ENCODE assay signal across 9 cellular contexts in the genomic region with DNA sequence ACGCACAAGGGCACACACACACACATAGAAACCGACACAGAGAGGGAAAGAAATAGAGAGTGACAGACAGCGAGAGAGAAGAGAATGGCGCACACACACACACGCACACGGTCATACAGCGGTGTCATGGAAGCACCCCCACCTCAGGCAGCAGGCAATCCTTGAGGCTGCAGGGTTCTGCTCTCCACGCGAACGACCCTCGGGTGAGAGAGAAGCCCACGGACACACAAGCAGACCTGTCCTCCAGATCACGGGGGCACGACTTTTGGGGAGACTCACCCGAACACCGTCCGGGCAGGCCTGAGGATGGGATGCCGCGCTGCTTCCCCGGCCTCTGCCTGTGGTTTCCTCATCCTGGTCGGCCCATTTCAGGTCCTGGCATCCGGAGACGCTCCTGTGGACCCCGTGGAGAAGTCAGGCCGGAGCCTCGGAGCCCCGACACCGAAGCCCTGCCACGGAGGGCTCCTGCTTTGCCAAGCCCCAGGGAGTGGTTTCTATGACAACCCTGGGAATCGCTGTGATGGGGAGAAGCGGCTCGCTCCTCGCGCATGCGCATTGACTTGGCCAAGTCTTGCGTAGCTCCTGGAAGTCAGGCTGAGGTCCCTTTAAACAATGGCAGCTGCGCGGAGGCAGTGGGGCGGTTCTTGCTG.
DNase-seq lines count a peak whose midpoint lies in the region; ATAC-seq, FAIRE-seq and TF ChIP-seq lines count a peak whose summit lies in the region.
"Had no signal": no experiment of that assay in that cellular context is flagged by ENCODE, and none has a peak within 500 bp of the region (broad histone marks: within the 10 kb centered on the region; RNA-seq: fewer than 3 reads in every experiment).

No MANE protein-coding gene starts in this region.

- H3K4me3 Mint-ChIP-seq in stimulated activated memory B cell treated with anti-CD40 and anti-IgM and Interleukin-4, amounts not matched to agents 10 μg/mL and 1 μg/mL and 100 μg/mL, for 72 hours = peak overlapping the region; percentile 61
- H3K4me3 Mint-ChIP-seq: nephron had no signal

- peaks cover 14% of the 10 kb centered on the region for H3K27me3 Mint-ChIP-seq in stimulated activated memory B cell treated with anti-CD40 and anti-IgM and Interleukin-4, amounts not matched to agents 10 μg/mL and 1 μg/mL and 100 μg/mL, for 72 hours

- H3K27ac Mint-ChIP-seq in stimulated activated memory B cell treated with anti-CD40 and anti-IgM and Interleukin-4, amounts not matched to agents 10 μg/mL and 1 μg/mL and 100 μg/mL, for 72 hours = no peak overlapping the region
- H3K27ac Mint-ChIP-seq: nephron had no signal

- no peaks in the 10 kb centered on the region for H3K36me3 Mint-ChIP-seq in stimulated activated memory B cell treated with anti-CD40 and anti-IgM and Interleukin-4, amounts not matched to agents 10 μg/mL and 1 μg/mL and 100 μg/mL, for 72 hours

- no peak for FAIRE-seq in GM12891 (lab: Jason Lieb, UNC)

- peaks cover 6% of the 10 kb centered on the region for H3K4me1 Mint-ChIP-seq in stimulated activated memory B cell treated with anti-CD40 and anti-IgM and Interleukin-4, amounts not matched to agents 10 μg/mL and 1 μg/mL and 100 μg/mL, for 72 hours
- H3K4me1 Mint-ChIP-seq: nephron had no signal

- TF ChIP-seq POLR2A in GM12891 (IDR thresholded peaks at IDR 0.05; ENCODE audit: low read depth, low read length) = no peak

- peak; percentile 66 for ATAC-seq in stimulated activated memory B cell treated with anti-CD40 and anti-IgM and Interleukin-4, amounts not matched to agents 10 μg/mL and 1 μg/mL and 100 μg/mL, for 72 hours

- peaks cover 14% of the 10 kb centered on the region for H3K9me3 Mint-ChIP-seq in stimulated activated memory B cell treated with anti-CD40 and anti-IgM and Interleukin-4, amounts not matched to agents 10 μg/mL and 1 μg/mL and 100 μg/mL, for 72 hours

- peak; percentile 60 for DNase-seq in NCI-H82 (lab: John Stamatoyannopoulos, UW)
- no peak for DNase-seq in NCI-H82 treated with DMSO at 0.1 percent for 48 hours (lab: John Stamatoyannopoulos, UW; ENCODE audit: unreplicated experiment)
- DNase-seq in anterior cingulate cortex (lab: John Stamatoyannopoulos, UW) = peak in 54 of 58 donors; percentile 24 to 86 (median 64)
- DNase-seq in kidney tubule cell (ENCODE audit: low spot score) = peak; percentile 59
- no peak for DNase-seq in AML-193 (lab: John Stamatoyannopoulos, UW)
- DNase-seq in GM12891 (ENCODE audit: insufficient read length, low spot score) = no peak
- no peak for DNase-seq in RKO (ENCODE audit: low spot score)

TF ChIP-seq in GM12891, 5 proteins besides CTCF, POLR2A, EP300 and RAD21:
- no peak for TF ChIP-seq POLR2AphosphoS5 (IDR thresholded peaks at IDR 0.05; ENCODE audit: low read depth, low read length)
- TF ChIP-seq PAX5 (IDR thresholded peaks at IDR 0.05; ENCODE audit: insufficient read depth, low read length, severe bottlenecking) = no peak
- TF ChIP-seq POU2F2 (IDR thresholded peaks at IDR 0.05; ENCODE audit: low read depth, low read length) = no peak
- no peak for TF ChIP-seq TAF1 (IDR thresholded peaks at IDR 0.05; ENCODE audit: low read depth, low read length)
- no peak for TF ChIP-seq SPI1 (IDR thresholded peaks at IDR 0.05; ENCODE audit: low read depth, low read length)

Comparison
In these comparisons a context has a peak if more than half of its experiments do, and no peak if none do; other contexts are left out.
1. DNase-seq: peak in NCI-H82 (single experiment), anterior cingulate cortex (54 of 58) and kidney tubule cell (single experiment); none in NCI-H82 treated with DMSO at 0.1 percent for 48 hours (single experiment), AML-193 (0 of 2), GM12891 (single experiment) and RKO (single experiment).